1 cellular context compared by ENCODE assay signal in the genomic region with DNA sequence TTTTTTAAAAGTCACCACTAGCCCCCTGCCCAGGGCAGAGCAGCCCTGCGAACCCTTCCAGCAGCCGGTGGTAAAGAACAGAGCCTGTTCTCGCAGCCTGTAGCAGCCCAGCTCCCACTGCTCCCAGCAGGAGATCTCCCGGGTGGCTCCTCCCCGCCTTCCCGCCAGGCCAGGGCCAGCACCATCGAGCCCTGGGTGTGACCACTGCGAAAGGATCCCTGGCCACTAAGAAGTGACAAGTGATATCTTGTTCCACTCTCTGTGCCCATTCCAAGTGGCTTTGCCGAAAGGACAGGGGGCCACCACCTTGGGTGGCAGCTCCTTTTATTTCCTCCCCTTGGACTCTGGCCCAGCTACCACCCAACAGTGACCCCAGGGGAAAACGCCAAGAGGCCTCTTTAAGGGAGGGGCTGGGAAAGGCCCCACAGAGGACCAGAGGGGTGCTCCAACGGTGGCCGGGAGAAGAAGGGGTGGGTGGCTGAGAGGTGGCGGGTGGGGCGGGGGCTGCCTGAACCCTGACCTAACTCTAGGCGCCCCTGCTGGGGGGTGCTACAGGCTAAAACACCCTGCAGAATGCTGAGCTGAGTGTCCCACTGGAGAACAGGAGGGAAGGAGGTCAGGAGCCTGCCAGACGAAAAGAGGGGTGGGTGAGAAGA.
TF ChIP-seq lines count a peak whose summit lies in the region.

No MANE protein-coding gene starts in this region.

TF ChIP-seq in K562, 482 proteins besides CTCF, POLR2A, EP300 and RAD21 (continues in another document):
- TF ChIP-seq SAFB (IDR thresholded peaks at IDR 0.05; ENCODE audit: borderline replicate concordance, low read depth, low read length) (no peak), CAMTA2 (CRISPR knock-in tag; conservative IDR thresholded peaks at IDR 0.05) (no peak), ZNF41 (CRISPR knock-in tag; conservative IDR thresholded peaks at IDR 0.05) (no peak), ID3 (CRISPR knock-in tag; IDR thresholded peaks at IDR 0.05) (no peak), ID3 (tag; IDR thresholded peaks at IDR 0.05) (no peak), KDM4B (IDR thresholded peaks at IDR 0.05; ENCODE audit: borderline replicate concordance in 2 of 2, low read depth in 1 of 2) (no peak), ETS1 (conservative IDR thresholded peaks at IDR 0.05; ENCODE audit: control insufficient read depth, low read depth, low read length) (no peak), NFIC (IDR thresholded peaks at IDR 0.05) (no peak), SRSF7 (optimal IDR thresholded peaks at IDR 0.05; ENCODE audit: low read depth, low read length) (no peak), ZNF583 (CRISPR knock-in tag; IDR thresholded peaks at IDR 0.05) (no peak), ERF (CRISPR knock-in tag; IDR thresholded peaks at IDR 0.05) (no peak), NRF1 (conservative IDR thresholded peaks at IDR 0.05 in 1 of 2, IDR thresholded peaks at IDR 0.05 in 1 of 2) (no peak), CBX2 (IDR thresholded peaks at IDR 0.05; ENCODE audit: insufficient read depth, low read length, poor library complexity, severe bottlenecking) (no peak), BCOR (IDR thresholded peaks at IDR 0.05) (no peak), CREB1 (IDR thresholded peaks at IDR 0.05) (no peak), CREB1 (CRISPR knock-in tag; IDR thresholded peaks at IDR 0.05) (no peak), ZNF384 (IDR thresholded peaks at IDR 0.05; ENCODE audit: low read depth, low read length) (no peak), GATAD2A (IDR thresholded peaks at IDR 0.05) (no peak), BRF1 (IDR thresholded peaks at IDR 0.05; ENCODE audit: borderline replicate concordance, extremely low read depth, insufficient read length) (no peak), TSHZ1 (CRISPR knock-in tag; IDR thresholded peaks at IDR 0.05) (no peak), TBL1XR1 (IDR thresholded peaks at IDR 0.05; ENCODE audit: low read length in 2 of 2) (no peak), RB1 (IDR thresholded peaks at IDR 0.05; ENCODE audit: low read depth) (peak; percentile 46; the same call in 1 of the 2 replicates), YY1 (IDR thresholded peaks at IDR 0.05; ENCODE audit: borderline replicate concordance in 1 of 3, control insufficient read depth in 1 of 3, extremely low read depth in 1 of 3, insufficient read depth in 3 of 3, insufficient read length in 1 of 3, insufficient replicate concordance in 2 of 3, low read depth in 1 of 3, low read length in 2 of 3) (peak in 1 of 3 experiments; percentile 31), GMEB1 (CRISPR knock-in tag; IDR thresholded peaks at IDR 0.05) (no peak), IRF2 (CRISPR knock-in tag; IDR thresholded peaks at IDR 0.05) (no peak), TEAD1 (CRISPR knock-in tag; IDR thresholded peaks at IDR 0.05) (no peak), NR2C1 (IDR thresholded peaks at IDR 0.05) (no peak), NR2C1 (tag; IDR thresholded peaks at IDR 0.05) (no peak), ZNF232 (CRISPR knock-in tag; IDR thresholded peaks at IDR 0.05) (no peak)
- TF ChIP-seq, protein P1, sequence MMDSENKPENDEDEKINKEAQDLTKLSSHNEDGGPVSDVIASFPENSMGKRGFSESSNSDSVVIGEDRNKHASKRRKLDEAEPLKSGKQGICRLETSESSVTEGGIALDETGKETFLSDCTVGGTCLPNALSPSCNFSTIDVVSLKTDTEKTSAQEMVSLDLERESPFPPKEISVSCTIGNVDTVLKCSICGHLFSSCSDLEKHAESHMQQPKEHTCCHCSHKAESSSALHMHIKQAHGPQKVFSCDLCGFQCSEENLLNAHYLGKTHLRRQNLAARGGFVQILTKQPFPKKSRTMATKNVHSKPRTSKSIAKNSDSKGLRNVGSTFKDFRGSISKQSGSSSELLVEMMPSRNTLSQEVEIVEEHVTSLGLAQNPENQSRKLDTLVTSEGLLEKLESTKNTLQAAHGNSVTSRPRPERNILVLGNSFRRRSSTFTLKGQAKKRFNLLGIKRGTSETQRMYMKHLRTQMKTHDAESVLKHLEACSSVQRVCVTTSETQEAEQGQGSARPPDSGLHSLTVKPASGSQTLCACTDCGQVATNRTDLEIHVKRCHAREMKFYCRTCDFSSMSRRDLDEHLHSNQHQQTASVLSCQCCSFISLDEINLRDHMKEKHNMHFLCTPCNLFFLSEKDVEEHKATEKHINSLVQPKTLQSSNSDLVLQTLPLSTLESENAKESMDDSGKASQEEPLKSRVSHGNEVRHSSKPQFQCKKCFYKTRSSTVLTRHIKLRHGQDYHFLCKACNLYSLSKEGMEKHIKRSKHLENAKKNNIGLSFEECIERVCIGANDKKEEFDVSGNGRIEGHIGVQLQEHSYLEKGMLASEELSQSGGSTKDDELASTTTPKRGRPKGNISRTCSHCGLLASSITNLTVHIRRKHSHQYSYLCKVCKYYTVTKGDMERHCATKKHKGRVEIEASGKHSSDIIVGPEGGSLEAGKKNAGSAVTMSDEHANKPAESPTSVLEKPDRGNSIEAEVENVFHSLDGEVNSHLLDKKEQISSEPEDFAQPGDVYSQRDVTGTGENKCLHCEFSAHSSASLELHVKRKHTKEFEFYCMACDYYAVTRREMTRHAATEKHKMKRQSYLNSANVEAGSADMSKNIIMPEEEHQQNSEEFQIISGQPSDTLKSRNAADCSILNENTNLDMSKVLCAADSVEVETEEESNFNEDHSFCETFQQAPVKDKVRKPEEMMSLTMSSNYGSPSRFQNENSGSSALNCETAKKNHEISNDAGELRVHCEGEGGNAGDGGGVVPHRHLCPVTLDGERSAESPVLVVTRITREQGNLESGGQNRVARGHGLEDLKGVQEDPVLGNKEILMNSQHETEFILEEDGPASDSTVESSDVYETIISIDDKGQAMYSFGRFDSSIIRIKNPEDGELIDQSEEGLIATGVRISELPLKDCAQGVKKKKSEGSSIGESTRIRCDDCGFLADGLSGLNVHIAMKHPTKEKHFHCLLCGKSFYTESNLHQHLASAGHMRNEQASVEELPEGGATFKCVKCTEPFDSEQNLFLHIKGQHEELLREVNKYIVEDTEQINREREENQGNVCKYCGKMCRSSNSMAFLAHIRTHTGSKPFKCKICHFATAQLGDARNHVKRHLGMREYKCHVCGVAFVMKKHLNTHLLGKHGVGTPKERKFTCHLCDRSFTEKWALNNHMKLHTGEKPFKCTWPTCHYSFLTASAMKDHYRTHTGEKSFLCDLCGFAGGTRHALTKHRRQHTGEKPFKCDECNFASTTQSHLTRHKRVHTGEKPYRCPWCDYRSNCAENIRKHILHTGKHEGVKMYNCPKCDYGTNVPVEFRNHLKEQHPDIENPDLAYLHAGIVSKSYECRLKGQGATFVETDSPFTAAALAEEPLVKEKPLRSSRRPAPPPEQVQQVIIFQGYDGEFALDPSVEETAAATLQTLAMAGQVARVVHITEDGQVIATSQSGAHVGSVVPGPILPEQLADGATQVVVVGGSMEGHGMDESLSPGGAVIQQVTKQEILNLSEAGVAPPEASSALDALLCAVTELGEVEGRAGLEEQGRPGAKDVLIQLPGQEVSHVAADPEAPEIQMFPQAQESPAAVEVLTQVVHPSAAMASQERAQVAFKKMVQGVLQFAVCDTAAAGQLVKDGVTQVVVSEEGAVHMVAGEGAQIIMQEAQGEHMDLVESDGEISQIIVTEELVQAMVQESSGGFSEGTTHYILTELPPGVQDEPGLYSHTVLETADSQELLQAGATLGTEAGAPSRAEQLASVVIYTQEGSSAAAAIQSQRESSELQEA (IDR thresholded peaks at IDR 0.05; ENCODE audit: low read depth), result no peak
- TF ChIP-seq, protein P2, sequence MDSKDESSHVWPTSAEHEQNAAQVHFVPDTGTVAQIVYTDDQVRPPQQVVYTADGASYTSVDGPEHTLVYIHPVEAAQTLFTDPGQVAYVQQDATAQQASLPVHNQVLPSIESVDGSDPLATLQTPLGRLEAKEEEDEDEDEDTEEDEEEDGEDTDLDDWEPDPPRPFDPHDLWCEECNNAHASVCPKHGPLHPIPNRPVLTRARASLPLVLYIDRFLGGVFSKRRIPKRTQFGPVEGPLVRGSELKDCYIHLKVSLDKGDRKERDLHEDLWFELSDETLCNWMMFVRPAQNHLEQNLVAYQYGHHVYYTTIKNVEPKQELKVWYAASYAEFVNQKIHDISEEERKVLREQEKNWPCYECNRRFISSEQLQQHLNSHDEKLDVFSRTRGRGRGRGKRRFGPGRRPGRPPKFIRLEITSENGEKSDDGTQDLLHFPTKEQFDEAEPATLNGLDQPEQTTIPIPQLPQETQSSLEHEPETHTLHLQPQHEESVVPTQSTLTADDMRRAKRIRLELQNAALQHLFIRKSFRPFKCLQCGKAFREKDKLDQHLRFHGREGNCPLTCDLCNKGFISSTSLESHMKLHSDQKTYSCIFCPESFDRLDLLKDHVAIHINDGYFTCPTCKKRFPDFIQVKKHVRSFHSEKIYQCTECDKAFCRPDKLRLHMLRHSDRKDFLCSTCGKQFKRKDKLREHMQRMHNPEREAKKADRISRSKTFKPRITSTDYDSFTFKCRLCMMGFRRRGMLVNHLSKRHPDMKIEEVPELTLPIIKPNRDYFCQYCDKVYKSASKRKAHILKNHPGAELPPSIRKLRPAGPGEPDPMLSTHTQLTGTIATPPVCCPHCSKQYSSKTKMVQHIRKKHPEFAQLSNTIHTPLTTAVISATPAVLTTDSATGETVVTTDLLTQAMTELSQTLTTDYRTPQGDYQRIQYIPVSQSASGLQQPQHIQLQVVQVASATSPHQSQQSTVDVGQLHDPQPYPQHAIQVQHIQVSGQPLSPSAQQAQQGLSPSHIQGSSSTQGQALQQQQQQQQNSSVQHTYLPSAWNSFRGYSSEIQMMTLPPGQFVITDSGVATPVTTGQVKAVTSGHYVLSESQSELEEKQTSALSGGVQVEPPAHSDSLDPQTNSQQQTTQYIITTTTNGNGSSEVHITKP (IDR thresholded peaks at IDR 0.05; ENCODE audit: partially characterized antibody), result peak; percentile 82
- TF ChIP-seq, protein P3, sequence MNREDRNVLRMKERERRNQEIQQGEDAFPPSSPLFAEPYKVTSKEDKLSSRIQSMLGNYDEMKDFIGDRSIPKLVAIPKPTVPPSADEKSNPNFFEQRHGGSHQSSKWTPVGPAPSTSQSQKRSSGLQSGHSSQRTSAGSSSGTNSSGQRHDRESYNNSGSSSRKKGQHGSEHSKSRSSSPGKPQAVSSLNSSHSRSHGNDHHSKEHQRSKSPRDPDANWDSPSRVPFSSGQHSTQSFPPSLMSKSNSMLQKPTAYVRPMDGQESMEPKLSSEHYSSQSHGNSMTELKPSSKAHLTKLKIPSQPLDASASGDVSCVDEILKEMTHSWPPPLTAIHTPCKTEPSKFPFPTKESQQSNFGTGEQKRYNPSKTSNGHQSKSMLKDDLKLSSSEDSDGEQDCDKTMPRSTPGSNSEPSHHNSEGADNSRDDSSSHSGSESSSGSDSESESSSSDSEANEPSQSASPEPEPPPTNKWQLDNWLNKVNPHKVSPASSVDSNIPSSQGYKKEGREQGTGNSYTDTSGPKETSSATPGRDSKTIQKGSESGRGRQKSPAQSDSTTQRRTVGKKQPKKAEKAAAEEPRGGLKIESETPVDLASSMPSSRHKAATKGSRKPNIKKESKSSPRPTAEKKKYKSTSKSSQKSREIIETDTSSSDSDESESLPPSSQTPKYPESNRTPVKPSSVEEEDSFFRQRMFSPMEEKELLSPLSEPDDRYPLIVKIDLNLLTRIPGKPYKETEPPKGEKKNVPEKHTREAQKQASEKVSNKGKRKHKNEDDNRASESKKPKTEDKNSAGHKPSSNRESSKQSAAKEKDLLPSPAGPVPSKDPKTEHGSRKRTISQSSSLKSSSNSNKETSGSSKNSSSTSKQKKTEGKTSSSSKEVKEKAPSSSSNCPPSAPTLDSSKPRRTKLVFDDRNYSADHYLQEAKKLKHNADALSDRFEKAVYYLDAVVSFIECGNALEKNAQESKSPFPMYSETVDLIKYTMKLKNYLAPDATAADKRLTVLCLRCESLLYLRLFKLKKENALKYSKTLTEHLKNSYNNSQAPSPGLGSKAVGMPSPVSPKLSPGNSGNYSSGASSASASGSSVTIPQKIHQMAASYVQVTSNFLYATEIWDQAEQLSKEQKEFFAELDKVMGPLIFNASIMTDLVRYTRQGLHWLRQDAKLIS (CRISPR knock-in tag; IDR thresholded peaks at IDR 0.05), result no peak
